ENCODE assay signal across 1 cellular context in genomic region chr9:37918665-37919165, GRCh38.
TF ChIP-seq lines count a peak whose summit lies in the region.

No MANE protein-coding gene starts in this region.

TF ChIP-seq in H1, 55 proteins besides CTCF, POLR2A, EP300 and RAD21:
- TF ChIP-seq EZH2 (IDR thresholded peaks at IDR 0.05; ENCODE audit: low read depth, low read length, severe bottlenecking) (no peak), TEAD4 (IDR thresholded peaks at IDR 0.05; ENCODE audit: low read depth, low read length) (no peak), POU5F1 (IDR thresholded peaks at IDR 0.05; ENCODE audit: low read depth, low read length) (no peak), TAF7 (optimal IDR thresholded peaks at IDR 0.05; ENCODE audit: borderline replicate concordance, low read depth, low read length) (no peak), HDAC6 (IDR thresholded peaks at IDR 0.05; ENCODE audit: low read depth, low read length) (no peak), ASH2L (IDR thresholded peaks at IDR 0.05; ENCODE audit: low read length) (no peak), JUND (IDR thresholded peaks at IDR 0.05; ENCODE audit: low read length) (no peak)
